Comparison of ENCODE assay signal across 17 cellular contexts in genomic region chr11:1348748-1349073, GRCh38.
"Had no signal": no experiment of that assay in that cellular context is flagged by ENCODE, and none has a peak within 500 bp of the region (broad histone marks: within the 10 kb centered on the region; RNA-seq: fewer than 3 reads in every experiment).

No MANE protein-coding gene starts in this region.

- DNase-seq: effector CD4-positive, alpha-beta T cell; foreskin melanocyte; hippocampal formation; left ventricle myocardium superior; mesenchymal stem cell; midbrain; small intestine; stimulated activated CD4-positive, alpha-beta T cell treated with anti-CD3 and anti-CD28 coated beads, Interleukin-2, amount 100 ng/mL, for 48 hours; stimulated activated naive CD4-positive, alpha-beta T cell treated with Interleukin-2 at 50 U/mL for 16 hours had no signal

- H3K9me3 Mint-ChIP-seq: dendritic cell treated with granulocyte-macrophage colony-stimulating factor and Interleukin-4, amounts not matched to agents 40 ng/mL and 50 ng/mL, for 4 days; natural killer cell treated with Interleukin-12 subunit alpha and Interleukin-12 subunit beta and Interleukin-15 and Interleukin-18, amount 100 ng/mL, for 72 hours had no signal

- H3K4me3 Mint-ChIP-seq: dendritic cell treated with granulocyte-macrophage colony-stimulating factor and Interleukin-4, amounts not matched to agents 40 ng/mL and 50 ng/mL, for 4 days; natural killer cell treated with Interleukin-12 subunit alpha and Interleukin-12 subunit beta and Interleukin-15 and Interleukin-18, amount 100 ng/mL, for 72 hours had no signal

- H3K27me3 ChIP-seq: right atrium auricular region had no signal

- H3K36me3 ChIP-seq: heart left ventricle, neutrophil, right atrium auricular region, tibial artery had no signal

- H3K27ac Mint-ChIP-seq: dendritic cell treated with granulocyte-macrophage colony-stimulating factor and Interleukin-4, amounts not matched to agents 40 ng/mL and 50 ng/mL, for 4 days; natural killer cell treated with Interleukin-12 subunit alpha and Interleukin-12 subunit beta and Interleukin-15 and Interleukin-18, amount 100 ng/mL, for 72 hours had no signal

- H3K4me3 ChIP-seq: heart left ventricle, lung, right atrium auricular region, tibial artery had no signal

- H3K27ac ChIP-seq: heart left ventricle, neutrophil, right atrium auricular region, tibial artery had no signal

- ATAC-seq: heart left ventricle; left colon; left ventricle myocardium superior; natural killer cell treated with Interleukin-12 subunit alpha and Interleukin-12 subunit beta and Interleukin-15 and Interleukin-18, amount 100 ng/mL, for 72 hours had no signal

- H3K36me3 Mint-ChIP-seq: natural killer cell treated with Interleukin-12 subunit alpha and Interleukin-12 subunit beta and Interleukin-15 and Interleukin-18, amount 100 ng/mL, for 72 hours had no signal
